ENCODE assay signal across 13 cellular contexts in genomic region chr6:144190593-144190992, GRCh38. TPM values are rescaled to one million over a fixed set of nuclear protein-coding genes. Genes with fewer than 3 reads are reported as not detected.
DNase-seq lines count a peak whose midpoint lies in the region; ATAC-seq and TF ChIP-seq lines count a peak whose summit lies in the region.
"Had no signal": no experiment of that assay in that cellular context is flagged by ENCODE, and none has a peak within 500 bp of the region (broad histone marks: within the 10 kb centered on the region; RNA-seq: fewer than 3 reads in every experiment).

No MANE protein-coding gene starts in this region.

- CTCF ChIA-PET in HEK293T (lab: Yijun Ruan, JAX): no interaction called here

- POLR2A ChIA-PET in HEK293T (lab: Yijun Ruan, JAX): interaction anchor here (0.6 kb wide), 1 partner anchor 123 kb away, joined by 4 read pairs; no protein-coding TSS in a partner anchor

- DNase-seq in A172 (ENCODE audit: low spot score) (peak; percentile 42), HT1080 (ENCODE audit: low read depth) (peak; percentile 85), dermis microvascular lymphatic vessel endothelial cell (ENCODE audit: low read depth in 2 of 2) (peak; percentile 88 to 97), lung microvascular endothelial cell (ENCODE audit: low read depth in 2 of 2) (peak; percentile 85 to 98), HEK293T (ENCODE audit: extremely low spot score) (no peak)
- DNase-seq in effector CD4-positive, alpha-beta T cell: no peak
- DNase-seq: caudate nucleus, glutamatergic neuron, midbrain, NCI-H2171 treated with DMSO at 0.1 percent for 48 hours had no signal

- ATAC-seq in HG03565 (IDR thresholded peaks at IDR 0.05; ENCODE audit: unreplicated experiment) (no peak), HG03025 (IDR thresholded peaks at IDR 0.05; ENCODE audit: low FRiP score, unreplicated experiment) (no peak)
- ATAC-seq: Panc1 had no signal

TF ChIP-seq in HEK293T, 16 proteins besides CTCF, POLR2A, EP300 and RAD21:
- no peak for TF ChIP-seq ZNF384 (IDR thresholded peaks at IDR 0.05)
- TF ChIP-seq BHLHE40 (IDR thresholded peaks at IDR 0.05; ENCODE audit: borderline replicate concordance): no peak
- no peak for TF ChIP-seq LEF1 (IDR thresholded peaks at IDR 0.05; ENCODE audit: borderline replicate concordance)
- no peak for TF ChIP-seq ARNT (IDR thresholded peaks at IDR 0.05)
- TF ChIP-seq SP1 (IDR thresholded peaks at IDR 0.05): no peak
- TF ChIP-seq PKNOX1 (IDR thresholded peaks at IDR 0.05): no peak
- no peak for TF ChIP-seq L3MBTL2 (conservative IDR thresholded peaks at IDR 0.05)
- TF ChIP-seq SUZ12 (IDR thresholded peaks at IDR 0.05): no peak
- no peak for TF ChIP-seq ELF4 (IDR thresholded peaks at IDR 0.05)
- no peak for TF ChIP-seq FOXA1 (IDR thresholded peaks at IDR 0.05)

RNA-seq across cellular contexts. Expression of gene STX11, which starts 40.3 kb away (rescaled TPM):
- 0.86 and 0.88 TPM in 2 replicates for total RNA-seq in A172 (2014; rRNA removed; shearing (Covaris generic))
- total RNA-seq in HT1080 (2014; rRNA removed; shearing (Covaris generic)): 0.43 and 1.7 TPM in 2 replicates
- polyA plus RNA-seq in HT1080 (2015; cell fraction: cytosol; rRNA removed): 0.07 and 0.18 TPM in 2 replicates
- 0.12 and 0.42 TPM in 2 replicates for polyA plus RNA-seq in HT1080 (2015; cell fraction: nucleus; rRNA removed)
- total RNA-seq in dermis microvascular lymphatic vessel endothelial cell (13.0 and 21.1 TPM in 2 replicates), lung microvascular endothelial cell (9.4 and 22.6 TPM in 2 replicates)

Comparison
In these comparisons a context has a peak if more than half of its experiments do, and no peak if none do; other contexts are left out.
1. DNase-seq: peak in A172 (single experiment), HT1080 (single experiment), dermis microvascular lymphatic vessel endothelial cell (2 of 2) and lung microvascular endothelial cell (2 of 2); none in HEK293T (single experiment) and effector CD4-positive, alpha-beta T cell (single experiment).